Comparison of ENCODE assay signal across 20 cellular contexts in genomic region chr2:96843538-96844268, GRCh38. TPM values are rescaled to one million over a fixed set of nuclear protein-coding genes. Genes with fewer than 3 reads are reported as not detected.
DNase-seq lines count a peak whose midpoint lies in the region; ATAC-seq and TF ChIP-seq lines count a peak whose summit lies in the region.
"Had no signal": no experiment of that assay in that cellular context is flagged by ENCODE, and none has a peak within 500 bp of the region (broad histone marks: within the 10 kb centered on the region; RNA-seq: fewer than 3 reads in every experiment).

Gene ANKRD23, minus strand, starts transcription at chr2:96844021. Its CDS starts 29 bp downstream, at chr2:96843992.

- H3K4me1 ChIP-seq in CD4-positive, CD25-positive, alpha-beta regulatory T cell (ENCODE audit: control insufficient read depth, insufficient read depth, low read length, poor library complexity, severe bottlenecking), result peaks cover 15% of the 10 kb centered on the region
- H3K4me1 ChIP-seq in GM23338 (ENCODE audit: insufficient read depth) (0 out of 2 replicates have a peak, but pooled peaks cover 6% of the 10 kb centered on the region), esophagus squamous epithelium (peaks cover 0 to 12% (median 0%) of the 10 kb centered on the region in 3 donors), mammary epithelial cell (ENCODE audit: insufficient read depth, low read length) (peaks cover 10% of the 10 kb centered on the region)
- peaks cover 10 to 14% of the 10 kb centered on the region in 2 donors for H3K4me1 ChIP-seq in naive thymus-derived CD4-positive, alpha-beta T cell (ENCODE audit: control insufficient read depth in 2 of 2, insufficient read depth in 2 of 2, low read length in 2 of 2)

- H3K27me3 Mint-ChIP-seq in CD4-positive, CD25-positive, alpha-beta regulatory T cell, result no peaks in the 10 kb centered on the region
- peaks cover 12% of the 10 kb centered on the region for H3K27me3 Mint-ChIP-seq in GM23338 (ENCODE audit: insufficient read depth, low read depth, poor library complexity)
- H3K27me3 Mint-ChIP-seq in naive thymus-derived CD4-positive, alpha-beta T cell, result no peaks in the 10 kb centered on the region
- H3K27me3 Mint-ChIP-seq: activated naive CD8-positive, alpha-beta T cell had no signal

- H3K27ac ChIP-seq in CD4-positive, CD25-positive, alpha-beta regulatory T cell (ENCODE audit: insufficient read depth, low read length, poor library complexity, severe bottlenecking), result no peak within 1 kb of the TSS
- H3K27ac ChIP-seq in GM23338 (ENCODE audit: low read depth), result no peak within 1 kb of the TSS
- no peak within 1 kb of the TSS for H3K27ac ChIP-seq in coronary artery
- no peak within 1 kb of the TSS for H3K27ac ChIP-seq in naive thymus-derived CD4-positive, alpha-beta T cell (ENCODE audit: low read depth, low read length)
- H3K27ac ChIP-seq in esophagus squamous epithelium, result no peak within 1 kb of the TSS
- H3K27ac ChIP-seq in caudate nucleus (ENCODE audit: low read depth, low read length), result no peak within 1 kb of the TSS
- no peak within 1 kb of the TSS for H3K27ac ChIP-seq in mammary epithelial cell (ENCODE audit: insufficient read depth, low read depth, low read length)
- H3K27ac ChIP-seq: hepatocyte, ovary had no signal

- TF ChIP-seq CTCF in GM23338 (conservative IDR thresholded peaks at IDR 0.05; ENCODE audit: low read depth in 2 of 2) (no peak), coronary artery (IDR thresholded peaks at IDR 0.05) (no peak), esophagus squamous epithelium (IDR thresholded peaks at IDR 0.05) (no peak), mammary epithelial cell (conservative IDR thresholded peaks at IDR 0.05 in 1 of 2, IDR thresholded peaks at IDR 0.05 in 1 of 2; ENCODE audit: extremely low read depth in 1 of 2, insufficient read depth in 1 of 2, low read depth in 1 of 2, low read length in 2 of 2) (no peak)

- dilution Hi-C loops in mammary epithelial cell (cut with HindIII; ENCODE audit: low sequenced_read_pairs), result no loop called here

- CTCF ChIA-PET in naive thymus-derived CD4-positive, alpha-beta T cell (lab: Charles Lee), result interaction anchor here (1.1 kb wide), 2 partner anchors 36 to 108 kb away, joined by 3 read pairs; no protein-coding TSS in a partner anchor
- CTCF ChIA-PET in mammary epithelial cell (lab: Charles Lee; ENCODE audit: low non-redundant PET), result no interaction called here

- no peaks in the 10 kb centered on the region for H3K9me3 ChIP-seq in CD4-positive, CD25-positive, alpha-beta regulatory T cell (ENCODE audit: control insufficient read depth in 2 of 2, low read length in 2 of 2)
- H3K9me3 ChIP-seq in naive thymus-derived CD4-positive, alpha-beta T cell (ENCODE audit: control insufficient read depth in 2 of 3, low read length in 3 of 3), result no peaks in the 10 kb centered on the region
- H3K9me3 ChIP-seq in esophagus squamous epithelium (no peaks in the 10 kb centered on the region), mammary epithelial cell (replicated peaks; ENCODE audit: insufficient read depth, low read length) (no peaks in the 10 kb centered on the region)
- H3K9me3 ChIP-seq: ovary, tibial nerve had no signal

- no peak within 1 kb of the TSS for H3K4me3 ChIP-seq in CD4-positive, CD25-positive, alpha-beta regulatory T cell (ENCODE audit: low read depth, low read length)
- no peak within 1 kb of the TSS for H3K4me3 ChIP-seq in GM23338
- H3K4me3 ChIP-seq in coronary artery, result no peak within 1 kb of the TSS
- no peak within 1 kb of the TSS for H3K4me3 ChIP-seq in naive thymus-derived CD4-positive, alpha-beta T cell (ENCODE audit: low read length)
- no peak within 1 kb of the TSS for H3K4me3 ChIP-seq in esophagus squamous epithelium
- no peak within 1 kb of the TSS for H3K4me3 ChIP-seq in mammary epithelial cell (replicated peaks in 1 of 3; ENCODE audit: insufficient read depth in 1 of 3, low read depth in 2 of 3, low read length in 3 of 3)
- H3K4me3 ChIP-seq: hepatocyte, ovary, smooth muscle cell, tibial nerve had no signal

- no peaks in the 10 kb centered on the region for H4K20me1 ChIP-seq in GM23338 (replicated peaks; ENCODE audit: insufficient read depth)
- no peaks in the 10 kb centered on the region for H4K20me1 ChIP-seq in mammary epithelial cell (ENCODE audit: insufficient read depth, low read length)

- in situ Hi-C loops in mammary epithelial cell (cut with MboI; ENCODE audit: low sequenced_read_pairs in 2 of 2), result no loop called here

- H3K36me3 Mint-ChIP-seq in CD4-positive, CD25-positive, alpha-beta regulatory T cell, result peaks cover 9% of the 10 kb centered on the region
- H3K36me3 Mint-ChIP-seq in GM23338 (ENCODE audit: low read depth), result peaks cover 18% of the 10 kb centered on the region
- H3K36me3 Mint-ChIP-seq in naive thymus-derived CD4-positive, alpha-beta T cell, result peaks cover 0 to 18% (median 8%) of the 10 kb centered on the region in 5 donors

- H3K9me3 Mint-ChIP-seq in CD4-positive, CD25-positive, alpha-beta regulatory T cell, result no peaks in the 10 kb centered on the region
- H3K9me3 Mint-ChIP-seq in GM23338, result no peaks in the 10 kb centered on the region; the same call in 2 of the 3 replicates
- peaks cover 0 to 3% (median 0%) of the 10 kb centered on the region in 11 donors for H3K9me3 Mint-ChIP-seq in naive thymus-derived CD4-positive, alpha-beta T cell

- no peak within 1 kb of the TSS for H3K9ac ChIP-seq in mammary epithelial cell (ENCODE audit: insufficient read depth, low read length)

- BruUV-seq in mammary epithelial cell (replicated peaks; lab: Mats Ljungman, UMichigan), result no TSS peak

- H3F3A ChIP-seq in GM23338 (replicated peaks; ENCODE audit: low read depth), result no peaks in the 10 kb centered on the region

- DNase-seq in CD4-positive, CD25-positive, alpha-beta regulatory T cell, result no peak
- DNase-seq in GM23338 (ENCODE audit: low spot score) (no peak), coronary artery (ENCODE audit: low spot score) (peak; percentile 58), esophagus squamous epithelium (lab: John Stamatoyannopoulos, UW) (no peak), caudate nucleus (lab: John Stamatoyannopoulos, UW) (no peak), mammary epithelial cell (no peak)
- DNase-seq in naive thymus-derived CD4-positive, alpha-beta T cell, result no peak
- DNase-seq in stimulated activated CD4-positive, alpha-beta T cell treated with anti-CD3 and anti-CD28 coated beads, Interleukin-4, amount 100 ng/mL, for 4 hours, result no peak
- DNase-seq: activated CD4-positive, CD25-positive, alpha-beta regulatory T cell treated with anti-CD3 and anti-CD28 coated beads, Interleukin-2, amount 50 U/mL, for 72 hours; activated T-cell treated with anti-CD3 and anti-CD28 coated beads for 4 hours; GF-D8; IMR-90; NCI-H2029; NCI-H524; ovary; SHP77 had no signal

- H3K27me3 ChIP-seq in CD4-positive, CD25-positive, alpha-beta regulatory T cell (ENCODE audit: control insufficient read depth, insufficient read depth, low read length), result no peaks in the 10 kb centered on the region
- H3K27me3 ChIP-seq in GM23338 (ENCODE audit: insufficient read depth) (no peaks in the 10 kb centered on the region), esophagus squamous epithelium (no peaks in the 10 kb centered on the region), mammary epithelial cell (ENCODE audit: insufficient read depth, low read length) (no peaks in the 10 kb centered on the region)
- no peaks in the 10 kb centered on the region for H3K27me3 ChIP-seq in naive thymus-derived CD4-positive, alpha-beta T cell (ENCODE audit: control insufficient read depth in 2 of 2, insufficient read depth in 2 of 2, low read length in 2 of 2)
- H3K27me3 ChIP-seq: hepatocyte, ovary, tibial nerve had no signal

- H3K4me2 ChIP-seq in GM23338 (no peak within 1 kb of the TSS), mammary epithelial cell (ENCODE audit: insufficient read depth, low read depth, low read length) (no peak within 1 kb of the TSS)
- H3K4me2 ChIP-seq: hepatocyte, smooth muscle cell had no signal

- H3K27ac Mint-ChIP-seq in CD4-positive, CD25-positive, alpha-beta regulatory T cell, result peak within 1 kb of the TSS in 2 of 3 donors; percentile 48 to 79
- H3K27ac Mint-ChIP-seq in GM23338, result peak within 1 kb of the TSS; percentile 56; the same call in 1 of the 2 replicates
- peak within 1 kb of the TSS in 6 of 9 donors; percentile 42 to 81 (median 60) for H3K27ac Mint-ChIP-seq in naive thymus-derived CD4-positive, alpha-beta T cell
- H3K27ac Mint-ChIP-seq: activated naive CD8-positive, alpha-beta T cell had no signal

- H2AFZ ChIP-seq in GM23338 (no peak within 1 kb of the TSS), mammary epithelial cell (ENCODE audit: low read depth, low read length) (no peak within 1 kb of the TSS)
- H2AFZ ChIP-seq: hepatocyte had no signal

- H3K79me2 ChIP-seq in GM23338 (replicated peaks; ENCODE audit: insufficient read depth), result no peaks in the 10 kb centered on the region
- no peaks in the 10 kb centered on the region for H3K79me2 ChIP-seq in mammary epithelial cell (ENCODE audit: insufficient read depth, low read length)
- H3K79me2 ChIP-seq: hepatocyte had no signal

- H3K4me3 Mint-ChIP-seq in CD4-positive, CD25-positive, alpha-beta regulatory T cell, result peak within 1 kb of the TSS in 1 of 4 donors; percentile 45
- H3K4me3 Mint-ChIP-seq in GM23338, result no peak within 1 kb of the TSS
- no peak within 1 kb of the TSS for H3K4me3 Mint-ChIP-seq in naive thymus-derived CD4-positive, alpha-beta T cell
- H3K4me3 Mint-ChIP-seq: activated naive CD8-positive, alpha-beta T cell had no signal

- intact Hi-C loops in naive thymus-derived CD4-positive, alpha-beta T cell (cut with micrococcal nuclease), result no loop called here
- intact Hi-C loops in esophagus squamous epithelium (cut with DNase I), result no loop called here
- intact Hi-C loops in mammary epithelial cell (cut with micrococcal nuclease), result no loop called here

- ATAC-seq in CD4-positive, CD25-positive, alpha-beta regulatory T cell (ENCODE audit: low read depth in 2 of 2), result no peak
- ATAC-seq in GM23338, result no peak
- no peak for ATAC-seq in naive thymus-derived CD4-positive, alpha-beta T cell

- peaks cover 0 to 19% (median 9%) of the 10 kb centered on the region in 4 donors for H3K4me1 Mint-ChIP-seq in CD4-positive, CD25-positive, alpha-beta regulatory T cell
- H3K4me1 Mint-ChIP-seq in GM23338, result no peaks in the 10 kb centered on the region; the same call in 1 of the 3 replicates
- peaks cover 0 to 26% (median 16%) of the 10 kb centered on the region in 7 donors for H3K4me1 Mint-ChIP-seq in naive thymus-derived CD4-positive, alpha-beta T cell

- H3K9me2 ChIP-seq in GM23338 (ENCODE audit: insufficient read depth), result no peaks in the 10 kb centered on the region

- peaks cover 18% of the 10 kb centered on the region for H3K36me3 ChIP-seq in CD4-positive, CD25-positive, alpha-beta regulatory T cell (ENCODE audit: control insufficient read depth, insufficient read depth, low read length)
- H3K36me3 ChIP-seq in GM23338 (ENCODE audit: insufficient read depth) (peaks cover 7% of the 10 kb centered on the region; the same call in 1 of the 2 replicates), esophagus squamous epithelium (peaks cover 0 to 48% (median 9%) of the 10 kb centered on the region in 3 donors), mammary epithelial cell (ENCODE audit: insufficient read depth, low read length) (no peaks in the 10 kb centered on the region)
- H3K36me3 ChIP-seq in naive thymus-derived CD4-positive, alpha-beta T cell (ENCODE audit: control insufficient read depth in 2 of 3, insufficient read depth in 3 of 3, low read length in 3 of 3), result peaks cover 0 to 22% (median 5%) of the 10 kb centered on the region in 3 experiments
- H3K36me3 ChIP-seq: ovary had no signal

- 89 to 97% methylated on average over 8 to 10 of the region's 14 CpGs for WGBS in esophagus squamous epithelium, 2 donors
- 94% methylated on average over 14 of the region's 14 CpGs for WGBS in mammary epithelial cell (ENCODE audit: low coverage, missing lambda C conversion rate)

- TF ChIP-seq POLR2A in esophagus squamous epithelium (IDR thresholded peaks at IDR 0.05), result no peak

- POLR2A ChIA-PET in naive thymus-derived CD4-positive, alpha-beta T cell (lab: Charles Lee), result interaction anchor here (0.8 to 1.3 kb wide), 2 partner anchors 14 to 29 kb away, joined by 3 to 5 read pairs; partner anchors contain the start of gene ANKRD39

RNA-seq across cellular contexts. Expression of gene ANKRD23, which starts in this region (rescaled TPM):
- total RNA-seq in CD4-positive, CD25-positive, alpha-beta regulatory T cell, result 16.4 TPM
- 1 to 10 TPM in 1 of 4 donors, under 1 TPM in 3; 0.68 to 1.1 (median 0.90) TPM for polyA plus RNA-seq in CD4-positive, CD25-positive, alpha-beta regulatory T cell
- total RNA-seq in GM23338 (2014; rRNA removed; shearing (Covaris generic)), result 4.0 and 6.5 TPM in 2 replicates
- polyA plus RNA-seq in GM23338 (2016; fragmentation: Nextera tagmentation; extraction: Ambion mirVana) (2.9 and 5.0 TPM in 2 replicates), mammary epithelial cell (0.49 TPM)
- 10 to 100 TPM in 4 of 5 experiments, 1 to 10 TPM in 1; 9.4 to 19.8 (median 17.8) TPM for total RNA-seq in naive thymus-derived CD4-positive, alpha-beta T cell
- under 1 TPM; 0.64 to 0.87 TPM for polyA plus RNA-seq in naive thymus-derived CD4-positive, alpha-beta T cell
- total RNA-seq in esophagus squamous epithelium (1 to 10 TPM in 3 of 4 donors, under 1 TPM in 1; 1.00 to 3.4 (median 2.1) TPM), mammary epithelial cell (1 to 10 TPM in 1 of 2 donors, under 1 TPM in 1; 0.82 to 1.7 TPM)
- polyA minus RNA-seq in mammary epithelial cell, result 0.36 TPM
